ENCODE assay signal across 8 cellular contexts in the genomic region with DNA sequence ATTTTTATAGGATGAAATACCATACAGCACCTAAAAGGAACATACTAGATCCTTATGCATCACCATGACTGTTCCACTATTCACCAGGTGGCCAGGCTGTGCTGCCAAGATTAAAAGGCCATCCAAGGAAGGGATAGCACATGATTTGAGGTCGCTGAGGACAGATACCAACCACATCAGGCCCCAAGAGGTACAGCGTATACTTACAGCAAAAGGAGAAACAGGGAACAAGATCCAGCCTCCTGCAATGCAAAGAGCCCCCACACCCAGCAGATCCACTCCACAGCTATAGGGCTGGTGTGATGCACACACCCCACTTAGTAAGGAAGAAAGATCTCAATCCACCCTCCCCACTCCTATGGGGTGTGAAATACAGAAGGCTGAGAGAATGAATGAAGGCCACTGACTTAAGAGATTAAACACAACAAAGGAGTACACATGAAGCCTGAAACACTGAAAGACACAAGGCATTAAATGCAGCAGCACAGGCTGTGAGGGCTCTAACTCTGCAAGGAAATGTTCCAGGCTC. TPM values are rescaled to one million over a fixed set of nuclear protein-coding genes. Genes with fewer than 3 reads are reported as not detected.
A peak's percentile ranks its signal among the peaks of the same experiment; 100 is the strongest.
DNase-seq lines count a peak whose midpoint lies in the region; ATAC-seq and TF ChIP-seq lines count a peak whose summit lies in the region.

No MANE protein-coding gene starts in this region.

- no peaks in the 10 kb centered on the region for H3K27me3 Mint-ChIP-seq in type B pancreatic cell

- intact Hi-C loops in body of pancreas (cut with DNase I): no loop called here

- ATAC-seq in body of pancreas: no peak

- H3K4me3 Mint-ChIP-seq in type B pancreatic cell: peak overlapping the region; percentile 96

- WGBS in body of pancreas, 2 donors: 41 to 55% methylated on average over 2 of the region's 2 CpGs
- 68% methylated on average over 2 of the region's 2 CpGs for WGBS in liver

- H3K27me3 ChIP-seq in body of pancreas (no peaks in the 10 kb centered on the region), liver (ENCODE audit: control insufficient read depth in 4 of 4, insufficient read depth in 4 of 4, low read length in 3 of 4) (no peaks in the 10 kb centered on the region)

- peak; percentile 71 for DNase-seq in KBM-7
- DNase-seq in body of pancreas: no peak
- DNase-seq in type B pancreatic cell (ENCODE audit: extremely low spot score, unreplicated experiment): no peak
- DNase-seq in ureter (ENCODE audit: low spot score): no peak
- no peak for DNase-seq in activated CD4-positive, alpha-beta T cell treated with anti-CD3 and anti-CD28 coated beads, Interleukin-2, amount 50 U/mL, for 1 hour
- no peak for DNase-seq in activated CD8-positive, alpha-beta memory T cell treated with anti-CD3 and anti-CD28 coated beads, Interleukin-2, amount 50 U/mL, for 48 hours

- H3K4me1 ChIP-seq in body of pancreas (peaks cover 30% of the 10 kb centered on the region), liver (ENCODE audit: control insufficient read depth in 4 of 4, insufficient read depth in 4 of 4, low read length in 3 of 4) (peaks cover 0 to 15% (median 10%) of the 10 kb centered on the region in 4 donors)

- peaks cover 13% of the 10 kb centered on the region for H3K9me3 Mint-ChIP-seq in type B pancreatic cell

- H3K27ac Mint-ChIP-seq in type B pancreatic cell: peak overlapping the region; percentile 96

- peaks cover 25% of the 10 kb centered on the region for H3K4me1 Mint-ChIP-seq in type B pancreatic cell (ENCODE audit: unreplicated experiment)

- in situ Hi-C loops in KBM-7 (cut with MboI; ENCODE audit: low pct_unique_long_range_greater_than_20kb, low sequenced_read_pairs): no loop called here

- TF ChIP-seq POLR2A in body of pancreas (IDR thresholded peaks at IDR 0.05): no peak

- H3K36me3 ChIP-seq in body of pancreas (replicated peaks in 1 of 2; ENCODE audit: insufficient read depth in 1 of 2, low read depth in 2 of 2) (no peaks in the 10 kb centered on the region), liver (ENCODE audit: control insufficient read depth in 4 of 4, insufficient read depth in 3 of 4, low read depth in 1 of 4, low read length in 3 of 4) (peaks cover 0 to 8% (median 0%) of the 10 kb centered on the region in 4 donors)

- H3K9me3 ChIP-seq in body of pancreas: no peaks in the 10 kb centered on the region
- H3K9me3 ChIP-seq in liver (ENCODE audit: control insufficient read depth in 4 of 4, low read length in 3 of 4): peaks cover 0 to 7% (median 2%) of the 10 kb centered on the region in 4 donors

- TF ChIP-seq RAD21 in liver (IDR thresholded peaks at IDR 0.05): no peak

- H3K36me3 Mint-ChIP-seq in type B pancreatic cell: peaks cover 25% of the 10 kb centered on the region

- peak overlapping the region in 3 of 4 donors; percentile 84 to 92 (median 92) for H3K27ac ChIP-seq in body of pancreas
- no peak overlapping the region for H3K27ac ChIP-seq in liver (ENCODE audit: low read depth in 1 of 2, low read length in 2 of 2)

- H3K9ac ChIP-seq in liver (ENCODE audit: low read depth in 1 of 2, low read length in 2 of 2): peak overlapping the region; percentile 8 to 93

- peak overlapping the region; percentile 100 for H3K4me3 ChIP-seq in GM08714 (ENCODE audit: low read length)
- peak overlapping the region in 1 of 2 donors; percentile 67 for H3K4me3 ChIP-seq in body of pancreas
- peak overlapping the region in 2 of 3 donors; percentile 78 to 90 for H3K4me3 ChIP-seq in liver (ENCODE audit: low read depth in 1 of 3, low read length in 3 of 3)

- TF ChIP-seq CTCF in body of pancreas (IDR thresholded peaks at IDR 0.05) (no peak), liver (IDR thresholded peaks at IDR 0.05; ENCODE audit: low read depth, low read length, missing input control) (no peak), type B pancreatic cell (conservative IDR thresholded peaks at IDR 0.05) (no peak)

TF ChIP-seq in liver, 16 proteins besides CTCF, POLR2A, EP300 and RAD21:
- TF ChIP-seq HNF4A (conservative IDR thresholded peaks at IDR 0.05) (no peak), JUND (IDR thresholded peaks at IDR 0.05) (no peak), ATF3 (IDR thresholded peaks at IDR 0.05) (no peak), FOXA1 (IDR thresholded peaks at IDR 0.05) (no peak), GABPA (IDR thresholded peaks at IDR 0.05 in 1 of 2, conservative IDR thresholded peaks at IDR 0.05 in 1 of 2) (no peak), RXRA (IDR thresholded peaks at IDR 0.05) (no peak), TAF1 (conservative IDR thresholded peaks at IDR 0.05) (no peak), EGR1 (IDR thresholded peaks at IDR 0.05; ENCODE audit: low read depth in 2 of 2) (no peak), FOXA2 (IDR thresholded peaks at IDR 0.05) (no peak), SP1 (IDR thresholded peaks at IDR 0.05) (no peak)
- TF ChIP-seq, protein P1, sequence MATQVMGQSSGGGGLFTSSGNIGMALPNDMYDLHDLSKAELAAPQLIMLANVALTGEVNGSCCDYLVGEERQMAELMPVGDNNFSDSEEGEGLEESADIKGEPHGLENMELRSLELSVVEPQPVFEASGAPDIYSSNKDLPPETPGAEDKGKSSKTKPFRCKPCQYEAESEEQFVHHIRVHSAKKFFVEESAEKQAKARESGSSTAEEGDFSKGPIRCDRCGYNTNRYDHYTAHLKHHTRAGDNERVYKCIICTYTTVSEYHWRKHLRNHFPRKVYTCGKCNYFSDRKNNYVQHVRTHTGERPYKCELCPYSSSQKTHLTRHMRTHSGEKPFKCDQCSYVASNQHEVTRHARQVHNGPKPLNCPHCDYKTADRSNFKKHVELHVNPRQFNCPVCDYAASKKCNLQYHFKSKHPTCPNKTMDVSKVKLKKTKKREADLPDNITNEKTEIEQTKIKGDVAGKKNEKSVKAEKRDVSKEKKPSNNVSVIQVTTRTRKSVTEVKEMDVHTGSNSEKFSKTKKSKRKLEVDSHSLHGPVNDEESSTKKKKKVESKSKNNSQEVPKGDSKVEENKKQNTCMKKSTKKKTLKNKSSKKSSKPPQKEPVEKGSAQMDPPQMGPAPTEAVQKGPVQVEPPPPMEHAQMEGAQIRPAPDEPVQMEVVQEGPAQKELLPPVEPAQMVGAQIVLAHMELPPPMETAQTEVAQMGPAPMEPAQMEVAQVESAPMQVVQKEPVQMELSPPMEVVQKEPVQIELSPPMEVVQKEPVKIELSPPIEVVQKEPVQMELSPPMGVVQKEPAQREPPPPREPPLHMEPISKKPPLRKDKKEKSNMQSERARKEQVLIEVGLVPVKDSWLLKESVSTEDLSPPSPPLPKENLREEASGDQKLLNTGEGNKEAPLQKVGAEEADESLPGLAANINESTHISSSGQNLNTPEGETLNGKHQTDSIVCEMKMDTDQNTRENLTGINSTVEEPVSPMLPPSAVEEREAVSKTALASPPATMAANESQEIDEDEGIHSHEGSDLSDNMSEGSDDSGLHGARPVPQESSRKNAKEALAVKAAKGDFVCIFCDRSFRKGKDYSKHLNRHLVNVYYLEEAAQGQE (IDR thresholded peaks at IDR 0.05): no peak
- TF ChIP-seq, protein P2, sequence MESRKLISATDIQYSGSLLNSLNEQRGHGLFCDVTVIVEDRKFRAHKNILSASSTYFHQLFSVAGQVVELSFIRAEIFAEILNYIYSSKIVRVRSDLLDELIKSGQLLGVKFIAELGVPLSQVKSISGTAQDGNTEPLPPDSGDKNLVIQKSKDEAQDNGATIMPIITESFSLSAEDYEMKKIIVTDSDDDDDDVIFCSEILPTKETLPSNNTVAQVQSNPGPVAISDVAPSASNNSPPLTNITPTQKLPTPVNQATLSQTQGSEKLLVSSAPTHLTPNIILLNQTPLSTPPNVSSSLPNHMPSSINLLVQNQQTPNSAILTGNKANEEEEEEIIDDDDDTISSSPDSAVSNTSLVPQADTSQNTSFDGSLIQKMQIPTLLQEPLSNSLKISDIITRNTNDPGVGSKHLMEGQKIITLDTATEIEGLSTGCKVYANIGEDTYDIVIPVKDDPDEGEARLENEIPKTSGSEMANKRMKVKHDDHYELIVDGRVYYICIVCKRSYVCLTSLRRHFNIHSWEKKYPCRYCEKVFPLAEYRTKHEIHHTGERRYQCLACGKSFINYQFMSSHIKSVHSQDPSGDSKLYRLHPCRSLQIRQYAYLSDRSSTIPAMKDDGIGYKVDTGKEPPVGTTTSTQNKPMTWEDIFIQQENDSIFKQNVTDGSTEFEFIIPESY (IDR thresholded peaks at IDR 0.05): no peak

RNA-seq across cellular contexts. Expression of gene ZNF445, which starts 32.0 kb away (rescaled TPM):
- 1 to 10 TPM; 4.9 to 7.8 TPM for total RNA-seq in body of pancreas
- 1 to 10 TPM; 7.6 to 8.7 TPM for total RNA-seq in liver
- polyA plus RNA-seq in liver: 1 to 10 TPM; 2.1 to 2.2 TPM
- 24.8 and 41.5 TPM in 2 replicates for total RNA-seq in type B pancreatic cell (ENCODE audit: low replicate concordance)
- 19.1 TPM for total RNA-seq in ureter

RNA-seq across cellular contexts. Expression of gene ZKSCAN7, which starts 45.5 kb away (rescaled TPM):
- total RNA-seq in body of pancreas: 1 to 10 TPM; 3.3 to 7.0 TPM
- total RNA-seq in liver: 1 to 10 TPM; 3.2 to 4.4 TPM
- 1 to 10 TPM; 1.1 to 1.2 TPM for polyA plus RNA-seq in liver
- 9.7 and 17.2 TPM in 2 replicates for total RNA-seq in type B pancreatic cell (ENCODE audit: low replicate concordance)
- total RNA-seq in ureter: 10.8 TPM

Comparison
In these comparisons a context has a peak if more than half of its experiments do, and no peak if none do; other contexts are left out.
1. H3K27ac ChIP-seq: peak in body of pancreas (3 of 4); none in liver (0 of 2).